In genomic region chr11:5036671-5037070, GRCh38 we compare ENCODE assay signal across 25 cellular contexts. TPM values are rescaled to one million over a fixed set of nuclear protein-coding genes. Genes with fewer than 3 reads are reported as not detected.
"Had no signal": no experiment of that assay in that cellular context is flagged by ENCODE, and none has a peak within 500 bp of the region (broad histone marks: within the 10 kb centered on the region; RNA-seq: fewer than 3 reads in every experiment).

No MANE protein-coding gene starts in this region.

- ATAC-seq: K562 had no signal

- H3K9me3 ChIP-seq: SJSA1 had no signal

- H3K4me1 ChIP-seq: SJSA1 had no signal

- H3K27ac Mint-ChIP-seq: IgD-negative memory B cell had no signal

- H3K4me2 ChIP-seq: KMS-11 had no signal

- H3K27me3 Mint-ChIP-seq: IgD-negative memory B cell had no signal

- H3K4me3 ChIP-seq: K562, SJSA1, SK-N-MC had no signal

- H3K9ac ChIP-seq: KMS-11 had no signal

- H3K36me3 ChIP-seq: SJSA1 had no signal

- DNase-seq: Kasumi-1, MV-4-11, NCI-H1048, NCI-H1105, NCI-H1417, NCI-H1436 treated with DMSO at 0.1 percent for 48 hours, NCI-H1694, NCI-H187 treated with DMSO at 0.1 percent for 48 hours, NCI-H2029 treated with DMSO at 0.1 percent for 48 hours, NCI-H2171 treated with DMSO at 0.1 percent for 48 hours, NCI-H2227 treated with DMSO at 0.1 percent for 48 hours, NCI-H524, NCI-H526 treated with DMSO at 0.1 percent for 48 hours, NCI-H748 treated with DMSO at 0.1 percent for 48 hours, Right ventricle myocardium superior, RPMI8226, SIG-M5 had no signal

- H3K4me3 Mint-ChIP-seq: IgD-negative memory B cell had no signal

- H3K9me3 Mint-ChIP-seq: IgD-negative memory B cell had no signal

- H3K27ac ChIP-seq: HL-60, KMS-11, SJSA1, SK-N-MC had no signal

- H3K36me3 Mint-ChIP-seq: IgD-negative memory B cell had no signal

RNA-seq across cellular contexts. Expression of gene OR52J3, which starts 9.7 kb away (rescaled TPM):
- total RNA-seq: K562, MCF 10A, NCI-H460, Right ventricle myocardium superior, SJSA1 had no signal

RNA-seq across cellular contexts. Expression of gene OR52E2, which starts 22.8 kb away (rescaled TPM):
- total RNA-seq: K562, MCF 10A, NCI-H460, Right ventricle myocardium superior, SJSA1 had no signal

RNA-seq across cellular contexts. Expression of gene OR52E1, which starts 32.7 kb away (rescaled TPM):
- total RNA-seq: K562, MCF 10A, NCI-H460, Right ventricle myocardium superior, SJSA1 had no signal

RNA-seq across cellular contexts. Expression of gene OR51L1, which starts 42.0 kb away (rescaled TPM):
- total RNA-seq: K562, MCF 10A, NCI-H460, Right ventricle myocardium superior, SJSA1 had no signal
